Comparison of ENCODE assay signal across 19 cellular contexts in the genomic region with DNA sequence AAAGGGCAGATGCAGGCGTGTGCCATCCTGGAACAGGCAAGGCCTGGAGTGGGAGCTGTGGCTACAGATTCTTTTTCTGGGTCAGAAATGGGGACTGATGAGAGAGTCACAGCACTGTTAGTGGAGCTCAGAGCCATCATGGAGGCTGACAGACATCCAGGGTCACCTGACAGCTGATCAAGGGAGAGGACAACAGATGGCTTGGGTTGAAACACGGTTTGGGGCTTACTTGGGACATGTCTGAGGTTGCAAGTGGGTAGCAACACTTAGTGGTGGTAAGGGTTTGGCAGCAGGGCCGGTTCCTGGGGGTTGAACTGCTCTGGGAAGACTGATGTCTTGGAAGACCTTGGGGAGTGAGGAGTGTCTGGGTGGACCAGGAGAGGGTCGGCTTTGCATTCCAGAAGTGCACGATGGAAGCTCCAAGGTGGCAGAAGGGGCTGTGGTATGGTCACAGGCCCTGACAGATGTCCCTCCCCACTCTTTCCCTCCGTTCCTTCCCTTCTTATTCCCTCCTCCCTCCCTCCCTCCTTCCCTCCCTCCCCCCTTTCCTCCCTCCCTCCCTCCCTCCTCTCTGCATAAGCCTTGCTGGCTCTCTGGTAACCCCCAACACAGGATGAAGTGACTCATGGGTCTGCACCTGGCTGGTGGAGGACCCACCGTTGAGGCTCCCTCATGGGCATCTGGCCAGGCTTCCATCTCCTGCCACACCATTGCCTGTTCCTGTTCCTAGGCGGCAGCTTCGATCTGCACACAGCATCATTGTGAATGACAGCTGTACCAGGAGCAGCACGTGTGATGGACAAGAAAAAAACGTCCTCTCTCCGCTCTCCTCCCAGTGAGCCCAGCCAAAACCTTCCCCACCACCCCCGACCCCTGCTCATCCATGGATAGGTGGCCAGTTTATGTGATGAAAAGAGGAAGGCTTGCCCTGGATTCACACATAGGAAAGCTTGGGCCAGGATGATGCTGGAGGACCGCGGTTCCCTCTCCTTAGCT.
DNase-seq lines count a peak whose midpoint lies in the region; ATAC-seq and TF ChIP-seq lines count a peak whose summit lies in the region.
"Had no signal": no experiment of that assay in that cellular context is flagged by ENCODE, and none has a peak within 500 bp of the region (broad histone marks: within the 10 kb centered on the region; RNA-seq: fewer than 3 reads in every experiment).

No MANE protein-coding gene starts in this region.

- no peak overlapping the region for H3K9ac ChIP-seq in DND-41 (ENCODE audit: low read depth, low read length)
- H3K9ac ChIP-seq in endodermal cell (ENCODE audit: extremely low read depth, low read length, poor library complexity, severe bottlenecking): no peak overlapping the region
- H3K9ac ChIP-seq: KMS-11 had no signal

- H3K4me3 Mint-ChIP-seq in endodermal cell: no peak overlapping the region

- H3K4me1 ChIP-seq in DND-41 (ENCODE audit: insufficient read depth, low read length) (peaks cover 14% of the 10 kb centered on the region), endodermal cell (ENCODE audit: control insufficient read depth, insufficient read depth, low read length) (no peaks in the 10 kb centered on the region)

- no peaks in the 10 kb centered on the region for H4K20me1 ChIP-seq in DND-41 (ENCODE audit: insufficient read depth, low read length)

- no peaks in the 10 kb centered on the region for H3K36me3 Mint-ChIP-seq in endodermal cell (ENCODE audit: low read depth)

- peak; percentile 47; the same call in 1 of the 3 replicates for ATAC-seq in DND-41 (ENCODE audit: insufficient read depth, low read depth)
- ATAC-seq: PC-3 had no signal

- WGBS in endodermal cell (ENCODE audit: insufficient coverage in 1 of 2, insufficient read length in 1 of 2), 2 experiments: 84 to 94% methylated on average over 5 to 15 of the region's 15 CpGs

- DNase-seq in DMS53 (lab: John Stamatoyannopoulos, UW): peak; percentile 14
- DNase-seq in DMS53 treated with DMSO at 0.1 percent for 48 hours (lab: John Stamatoyannopoulos, UW; ENCODE audit: unreplicated experiment): no peak
- DNase-seq in DND-41: peak; percentile 17
- peak; percentile 21 for DNase-seq in endodermal cell
- DNase-seq in myocyte (ENCODE audit: low read depth): peak; percentile 83
- DNase-seq in activated T-cell treated with anti-CD3 and anti-CD28 coated beads for 4 hours: no peak
- no peak for DNase-seq in T-helper 2 cell
- no peak for DNase-seq in NCI-H1417 treated with DMSO at 0.1 percent for 48 hours (lab: John Stamatoyannopoulos, UW)
- DNase-seq: AML-193, DMS79 treated with DMSO at 0.1 percent for 48 hours, NCI-H1417, NCI-H1930, NCI-H345, NCI-H524 treated with DMSO at 0.1 percent for 48 hours, PC-3 had no signal

- no peak overlapping the region for H2AFZ ChIP-seq in DND-41 (ENCODE audit: low read depth, low read length)

- no peaks in the 10 kb centered on the region for H3K36me3 ChIP-seq in DND-41 (ENCODE audit: insufficient read depth, low read length)
- H3K36me3 ChIP-seq in endodermal cell (ENCODE audit: control insufficient read depth, insufficient read depth, low read length): no peaks in the 10 kb centered on the region

- no peak overlapping the region for H3K4me2 ChIP-seq in DND-41 (ENCODE audit: insufficient read depth, low read length)
- H3K4me2 ChIP-seq: KMS-11 had no signal

- H3K4me1 Mint-ChIP-seq in endodermal cell: no peaks in the 10 kb centered on the region

- no peaks in the 10 kb centered on the region for H3K79me2 ChIP-seq in DND-41 (ENCODE audit: insufficient read depth, low read length)

- H3K4me3 ChIP-seq in DND-41 (ENCODE audit: low read depth in 1 of 2, low read length in 2 of 2) (no peak overlapping the region), endodermal cell (ENCODE audit: low read length) (no peak overlapping the region)

- no peaks in the 10 kb centered on the region for H3K9me3 Mint-ChIP-seq in endodermal cell

- H3K9me3 ChIP-seq in DND-41 (ENCODE audit: insufficient read depth, low read length, severe bottlenecking): no peaks in the 10 kb centered on the region
- no peaks in the 10 kb centered on the region for H3K9me3 ChIP-seq in endodermal cell (ENCODE audit: control insufficient read depth, low read length)

- TF ChIP-seq CTCF in DND-41 (IDR thresholded peaks at IDR 0.05; ENCODE audit: borderline replicate concordance, extremely low read depth, low read length, poor library complexity, severe bottlenecking) (no peak), endodermal cell (conservative IDR thresholded peaks at IDR 0.05) (no peak)

- H3K27ac ChIP-seq in DND-41 (ENCODE audit: low read length) (no peak overlapping the region), endodermal cell (ENCODE audit: low read depth, low read length) (no peak overlapping the region)
- H3K27ac ChIP-seq: 22Rv1, C4-2B, KMS-11, RWPE1 had no signal

- H3K27me3 ChIP-seq in DND-41 (ENCODE audit: insufficient read depth, low read length, poor library complexity) (no peaks in the 10 kb centered on the region), endodermal cell (ENCODE audit: control insufficient read depth, insufficient read depth, low read length, poor library complexity, severe bottlenecking) (no peaks in the 10 kb centered on the region)

- H3K27me3 Mint-ChIP-seq in endodermal cell (ENCODE audit: insufficient read depth): no peaks in the 10 kb centered on the region

- H3K27ac Mint-ChIP-seq in endodermal cell: no peak overlapping the region

Comparison
In these comparisons a context has a peak if more than half of its experiments do, and no peak if none do; other contexts are left out.
1. DNase-seq: peak in DMS53 (single experiment), DND-41 (single experiment), endodermal cell (single experiment) and myocyte (single experiment); none in DMS53 treated with DMSO at 0.1 percent for 48 hours (single experiment), activated T-cell treated with anti-CD3 and anti-CD28 coated beads for 4 hours (single experiment), T-helper 2 cell (0 of 5) and NCI-H1417 treated with DMSO at 0.1 percent for 48 hours (single experiment).